12 cellular contexts compared by ENCODE assay signal in genomic region chr18:77084757-77085035, GRCh38. TPM values are rescaled to one million over a fixed set of nuclear protein-coding genes. Genes with fewer than 3 reads are reported as not detected.
DNase-seq lines count a peak whose midpoint lies in the region; ATAC-seq and TF ChIP-seq lines count a peak whose summit lies in the region.
"Had no signal": no experiment of that assay in that cellular context is flagged by ENCODE, and none has a peak within 500 bp of the region (broad histone marks: within the 10 kb centered on the region; RNA-seq: fewer than 3 reads in every experiment).

No MANE protein-coding gene starts in this region.

- H3K27me3 ChIP-seq in lower lobe of right lung (ENCODE audit: low read depth) (no peaks in the 10 kb centered on the region), stomach smooth muscle (ENCODE audit: control insufficient read depth in 1 of 2, insufficient read depth in 2 of 2, low read length in 2 of 2) (no peaks in the 10 kb centered on the region)

- ATAC-seq in lower lobe of right lung (no peak), GM19023 (IDR thresholded peaks at IDR 0.05; ENCODE audit: unreplicated experiment) (no peak), GM18870 (IDR thresholded peaks at IDR 0.05; ENCODE audit: unreplicated experiment) (no peak), GM21381 (IDR thresholded peaks at IDR 0.05; ENCODE audit: unreplicated experiment) (no peak)

- peaks cover 54% of the 10 kb centered on the region for H3K4me1 Mint-ChIP-seq in activated naive CD8-positive, alpha-beta T cell treated with anti-CD3 and anti-CD28 coated beads for 36 hours

- peak overlapping the region; percentile 55 for H3K27ac Mint-ChIP-seq in activated naive CD8-positive, alpha-beta T cell treated with anti-CD3 and anti-CD28 coated beads for 36 hours

- no peaks in the 10 kb centered on the region for H3K9me3 ChIP-seq in lower lobe of right lung
- H3K9me3 ChIP-seq in stomach smooth muscle (ENCODE audit: control insufficient read depth in 2 of 2, low read length in 2 of 2): no peaks in the 10 kb centered on the region

- no peaks in the 10 kb centered on the region for H3K27me3 Mint-ChIP-seq in activated naive CD8-positive, alpha-beta T cell treated with anti-CD3 and anti-CD28 coated beads for 36 hours
- H3K27me3 Mint-ChIP-seq: activated B cell treated with CpG ODN at 0.5 μM for 24 hours had no signal

- no peak for TF ChIP-seq CTCF in lower lobe of right lung (IDR thresholded peaks at IDR 0.05)

- H3K27ac ChIP-seq in lower lobe of right lung (peak overlapping the region; percentile 61), stomach smooth muscle (ENCODE audit: low read length) (peak overlapping the region; percentile 18)
- H3K27ac ChIP-seq: PC-9 had no signal

- H3K36me3 ChIP-seq in lower lobe of right lung (peaks cover 4% of the 10 kb centered on the region), stomach smooth muscle (ENCODE audit: control insufficient read depth in 2 of 2, insufficient read depth in 2 of 2, low read length in 2 of 2) (no peaks in the 10 kb centered on the region)

- H3K4me3 Mint-ChIP-seq in activated naive CD8-positive, alpha-beta T cell treated with anti-CD3 and anti-CD28 coated beads for 36 hours: no peak overlapping the region
- H3K4me3 Mint-ChIP-seq: activated B cell treated with CpG ODN at 0.5 μM for 24 hours had no signal

- H3K36me3 Mint-ChIP-seq in activated naive CD8-positive, alpha-beta T cell treated with anti-CD3 and anti-CD28 coated beads for 36 hours: peaks cover 53% of the 10 kb centered on the region

- H3K9ac ChIP-seq in stomach smooth muscle (ENCODE audit: low read length in 2 of 2): no peak overlapping the region

- H3K4me3 ChIP-seq in lower lobe of right lung: no peak overlapping the region
- H3K4me3 ChIP-seq in stomach smooth muscle (ENCODE audit: low read length in 2 of 2): no peak overlapping the region
- H3K4me3 ChIP-seq: PC-9 had no signal

- DNase-seq in NCI-H526 treated with DMSO at 0.1 percent for 48 hours (lab: John Stamatoyannopoulos, UW): peak; percentile 1
- no peak for DNase-seq in NCI-H526 (lab: John Stamatoyannopoulos, UW)
- DNase-seq in activated naive CD8-positive, alpha-beta T cell treated with anti-CD3 and anti-CD28 coated beads for 36 hours: no peak
- DNase-seq in lower lobe of right lung: no peak
- DNase-seq: ACHN, activated B cell treated with CpG ODN at 0.5 μM for 24 hours, islet precursor cell, PC-9 had no signal

- H3K9me3 Mint-ChIP-seq in activated naive CD8-positive, alpha-beta T cell treated with anti-CD3 and anti-CD28 coated beads for 36 hours: peaks cover 2% of the 10 kb centered on the region
- H3K9me3 Mint-ChIP-seq: activated B cell treated with CpG ODN at 0.5 μM for 24 hours had no signal

- intact Hi-C loops in lower lobe of right lung (cut with DNase I): no loop called here

- H3K4me1 ChIP-seq in lower lobe of right lung (peaks cover 83% of the 10 kb centered on the region), stomach smooth muscle (ENCODE audit: control insufficient read depth, insufficient read depth, low read length) (peaks cover 29% of the 10 kb centered on the region)

RNA-seq across cellular contexts. Expression of gene MBP, which starts 47.9 kb away (rescaled TPM):
- total RNA-seq in activated naive CD8-positive, alpha-beta T cell treated with anti-CD3 and anti-CD28 coated beads for 36 hours: 10 to 100 TPM; 41.2 to 45.9 TPM
- 90.6 TPM for total RNA-seq in lower lobe of right lung
